Comparison of ENCODE assay signal across 13 cellular contexts in the genomic region with DNA sequence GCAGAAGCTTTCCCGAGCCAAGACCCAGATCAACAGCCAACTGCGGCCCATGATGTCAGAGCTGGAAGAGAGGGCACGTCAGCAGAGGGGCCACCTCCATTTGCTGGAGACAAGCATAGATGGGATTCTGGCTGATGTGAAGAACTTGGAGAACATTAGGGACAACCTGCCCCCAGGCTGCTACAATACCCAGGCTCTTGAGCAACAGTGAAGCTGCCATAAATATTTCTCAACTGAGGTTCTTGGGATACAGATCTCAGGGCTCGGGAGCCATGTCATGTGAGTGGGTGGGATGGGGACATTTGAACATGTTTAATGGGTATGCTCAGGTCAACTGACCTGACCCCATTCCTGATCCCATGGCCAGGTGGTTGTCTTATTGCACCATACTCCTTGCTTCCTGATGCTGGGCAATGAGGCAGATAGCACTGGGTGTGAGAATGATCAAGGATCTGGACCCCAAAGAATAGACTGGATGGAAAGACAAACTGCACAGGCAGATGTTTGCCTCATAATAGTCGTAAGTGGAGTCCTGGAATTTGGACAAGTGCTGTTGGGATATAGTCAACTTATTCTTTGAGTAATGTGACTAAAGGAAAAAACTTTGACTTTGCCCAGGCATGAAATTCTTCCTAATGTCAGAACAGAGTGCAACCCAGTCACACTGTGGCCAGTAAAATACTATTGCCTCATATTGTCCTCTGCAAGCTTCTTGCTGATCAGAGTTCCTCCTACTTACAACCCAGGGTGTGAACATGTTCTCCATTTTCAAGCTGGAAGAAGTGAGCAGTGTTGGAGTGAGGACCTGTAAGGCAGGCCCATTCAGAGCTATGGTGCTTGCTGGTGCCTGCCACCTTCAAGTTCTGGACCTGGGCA. TPM values are rescaled to one million over a fixed set of nuclear protein-coding genes. Genes with fewer than 3 reads are reported as not detected.
A peak's percentile ranks its signal among the peaks of the same experiment; 100 is the strongest.
DNase-seq lines count a peak whose midpoint lies in the region; ATAC-seq and TF ChIP-seq lines count a peak whose summit lies in the region.
"Had no signal": no experiment of that assay in that cellular context is flagged by ENCODE, and none has a peak within 500 bp of the region (broad histone marks: within the 10 kb centered on the region; RNA-seq: fewer than 3 reads in every experiment).

No MANE protein-coding gene starts in this region.

- ATAC-seq in left lung = peak; percentile 70
- ATAC-seq in HG03025 (IDR thresholded peaks at IDR 0.05; ENCODE audit: low FRiP score, unreplicated experiment) = no peak
- ATAC-seq: CD8-positive, alpha-beta T cell; esophagus mucosa had no signal

- H3K27me3 ChIP-seq in left lung (no peaks in the 10 kb centered on the region), subcutaneous abdominal adipose tissue (ENCODE audit: control insufficient read depth in 5 of 5, insufficient read depth in 4 of 5, low read length in 5 of 5) (no peaks in the 10 kb centered on the region)

- H3K4me1 ChIP-seq in left lung = peaks cover 2 to 54% of the 10 kb centered on the region in 2 donors
- peaks cover 10 to 69% (median 41%) of the 10 kb centered on the region in 5 donors for H3K4me1 ChIP-seq in subcutaneous abdominal adipose tissue (ENCODE audit: control insufficient read depth in 5 of 5, insufficient read depth in 5 of 5, low read length in 5 of 5)

- H3K36me3 ChIP-seq in left lung (no peaks in the 10 kb centered on the region), subcutaneous abdominal adipose tissue (ENCODE audit: control insufficient read depth in 5 of 5, insufficient read depth in 5 of 5, low read length in 5 of 5) (no peaks in the 10 kb centered on the region)

- H3K4me3 ChIP-seq in cardiac fibroblast (replicated peaks in 1 of 2; ENCODE audit: low read depth in 2 of 2, low read length in 2 of 2) (no peak overlapping the region), left lung (no peak overlapping the region), subcutaneous abdominal adipose tissue (ENCODE audit: low read depth in 1 of 5, low read length in 5 of 5) (peak overlapping the region in 2 of 5 donors; percentile 17 to 25)

- no peaks in the 10 kb centered on the region for H3K9me3 ChIP-seq in left lung
- no peaks in the 10 kb centered on the region for H3K9me3 ChIP-seq in subcutaneous abdominal adipose tissue (ENCODE audit: control insufficient read depth in 5 of 5, low read length in 5 of 5)

- intact Hi-C loops in left lung (cut with DNase I) = no loop called here

- H3K27ac ChIP-seq in left lung = peak overlapping the region in 1 of 2 donors; percentile 86
- peak overlapping the region; percentile 87 for H3K27ac ChIP-seq in subcutaneous abdominal adipose tissue (ENCODE audit: low read depth, low read length)
- H3K27ac ChIP-seq: KMS-11 had no signal

- TF ChIP-seq CTCF in cardiac fibroblast (IDR thresholded peaks at IDR 0.05; ENCODE audit: low read depth, low read length) = no peak
- no peak for TF ChIP-seq CTCF in left lung (IDR thresholded peaks at IDR 0.05)

- DNase-seq in HuH-7 (ENCODE audit: low spot score) = peak; percentile 26
- DNase-seq in cardiac fibroblast (ENCODE audit: low read depth in 2 of 2) = peak; percentile 53 to 83
- no peak for DNase-seq in left lung
- no peak for DNase-seq in activated T-cell treated with anti-CD3 and anti-CD28 coated beads for 4 hours
- no peak for DNase-seq in SHP77 (lab: John Stamatoyannopoulos, UW)
- DNase-seq in foreskin melanocyte = no peak
- DNase-seq: activated T-cell treated with anti-CD3 and anti-CD28 coated beads, Interleukin-2, amount 50 U/mL, for 48 hours; CD8-positive, alpha-beta T cell; SHP77 treated with DMSO at 0.1 percent for 48 hours had no signal

- peak overlapping the region in 1 of 5 donors; percentile 70 for H3K9ac ChIP-seq in subcutaneous abdominal adipose tissue (ENCODE audit: low read length in 5 of 5)
- H3K9ac ChIP-seq: KMS-11 had no signal

RNA-seq across cellular contexts. Expression of a gene that starts 57.4 kb away (rescaled TPM):
- total RNA-seq in left lung = 100 to 1,000 TPM in 1 of 2 donors, 10 to 100 TPM in 1; 46.8 to 104 TPM
- total RNA-seq: CD8-positive, alpha-beta T cell had no signal

Comparison
In these comparisons a context has a peak if more than half of its experiments do, and no peak if none do; other contexts are left out.
1. DNase-seq: peak in HuH-7 (single experiment) and cardiac fibroblast (2 of 2); none in left lung (0 of 2), activated T-cell treated with anti-CD3 and anti-CD28 coated beads for 4 hours (single experiment), SHP77 (0 of 2) and foreskin melanocyte (single experiment).